2 cellular contexts compared by ENCODE assay signal in genomic region chr15:93039562-93040287, GRCh38. TPM values are rescaled to one million over a fixed set of nuclear protein-coding genes. Genes with fewer than 3 reads are reported as not detected.
"Had no signal": no experiment of that assay in that cellular context is flagged by ENCODE, and none has a peak within 500 bp of the region (broad histone marks: within the 10 kb centered on the region; RNA-seq: fewer than 3 reads in every experiment).

No MANE protein-coding gene starts in this region.

RNA-seq across cellular contexts. Expression of gene RGMA, which starts 49.3 kb away (rescaled TPM):
- total RNA-seq: T-helper 1 cell treated with Interleukin-12 subunit alpha and Interleukin-12 subunit beta and Interleukin-4 antibody, amounts not matched to agents 30 ng/mL and 1 ng/mL, for 36 hours had no signal
- polyA plus RNA-seq: naive thymus-derived CD4-positive, alpha-beta T cell had no signal
